Comparison of ENCODE assay signal across 25 cellular contexts in genomic region chr7:2219136-2219535, GRCh38.
"Had no signal": no experiment of that assay in that cellular context is flagged by ENCODE, and none has a peak within 500 bp of the region (broad histone marks: within the 10 kb centered on the region; RNA-seq: fewer than 3 reads in every experiment).

No MANE protein-coding gene starts in this region.

- H3K36me3 ChIP-seq: ovary had no signal

- H3K4me1 ChIP-seq: stomach, testis, transverse colon had no signal

- ATAC-seq: heart left ventricle; left lobe of liver; lower lobe of right lung; naive thymus-derived CD8-positive, alpha-beta T cell; sciatic nerve; stimulated activated naive B cell treated with anti-CD40 and anti-IgM and Interleukin-4, amounts not matched to agents 10 μg/mL and 1 μg/mL and 100 μg/mL, for 72 hours; stimulated activated naive CD8-positive, alpha-beta T cell treated with anti-CD3 and anti-CD28 coated beads, Interleukin-15, Interleukin-2, amounts not matched to agents 100 U/mL and 50 U/mL, for 24 hours had no signal

- DNase-seq: hypothalamus; islet precursor cell; lower lobe of right lung; mammary epithelial cell; mesenchymal stem cell; naive thymus-derived CD8-positive, alpha-beta T cell; occipital lobe; ovary; stimulated activated CD4-positive, alpha-beta T cell treated with anti-CD3 and anti-CD28 coated beads, Interleukin-12 subunit alpha, Interleukin-12 subunit beta, amount 100 ng/mL, for 4 hours; stimulated activated CD4-positive, alpha-beta T cell treated with anti-CD3 and anti-CD28 coated beads, Interleukin-15, amount 100 ng/mL, for 24 hours; stimulated activated CD4-positive, alpha-beta T cell treated with anti-CD3 and anti-CD28 coated beads, Interleukin-2, amount 100 ng/mL, for 24 hours; stimulated activated CD4-positive, alpha-beta T cell treated with anti-CD3 and anti-CD28 coated beads, Interleukin-4, amount 100 ng/mL, for 1 hour; stimulated activated naive B cell treated with anti-CD40 and anti-IgM and Interleukin-4, amounts not matched to agents 10 μg/mL and 1 μg/mL and 100 μg/mL, for 72 hours; stimulated activated naive CD8-positive, alpha-beta T cell treated with anti-CD3 and anti-CD28 coated beads, Interleukin-15, Interleukin-2, amounts not matched to agents 100 U/mL and 50 U/mL, for 24 hours; stomach; testis; thyroid gland; transverse colon had no signal

- H3K9me3 ChIP-seq: heart left ventricle, lower lobe of right lung, neutrophil, ovary, right atrium auricular region, stomach, testis, thyroid gland, transverse colon, upper lobe of left lung had no signal

- H3K27ac ChIP-seq: heart left ventricle, lower lobe of right lung, neutrophil, ovary, right atrium auricular region, skin epidermis, stomach, testis, thyroid gland, transverse colon, upper lobe of left lung had no signal

- H3K27me3 ChIP-seq: heart left ventricle, neutrophil, ovary, right atrium auricular region, stomach, testis, thyroid gland, transverse colon, upper lobe of left lung had no signal

- H3K4me3 ChIP-seq: heart left ventricle, lower lobe of right lung, ovary, right atrium auricular region, skin epidermis, stomach, testis, thyroid gland, transverse colon, upper lobe of left lung had no signal
